16 cellular contexts compared by ENCODE assay signal in genomic region chr18:55121397-55122170, GRCh38.
"Had no signal": no experiment of that assay in that cellular context is flagged by ENCODE, and none has a peak within 500 bp of the region (broad histone marks: within the 10 kb centered on the region; RNA-seq: fewer than 3 reads in every experiment).

No MANE protein-coding gene starts in this region.

- ATAC-seq: activated CD4-positive, alpha-beta T cell treated with anti-CD3 and anti-CD28 coated beads for 36 hours; activated T-cell treated with anti-CD3 and anti-CD28 coated beads, Interleukin-2, amount 50 U/mL, for 4 hours; esophagus mucosa; left lobe of liver; right lobe of liver; stimulated activated naive CD8-positive, alpha-beta T cell treated with anti-CD3 and anti-CD28 coated beads, Interleukin-15, Interleukin-2, amounts not matched to agents 100 U/mL and 50 U/mL, for 24 hours had no signal

- H3K27me3 ChIP-seq: colonic mucosa, ovary, right lobe of liver, transverse colon had no signal

- H3K4me2 ChIP-seq: smooth muscle cell had no signal

- H3K36me3 ChIP-seq: colonic mucosa, ovary, right lobe of liver, transverse colon, WERI-Rb-1 had no signal

- H3K27ac ChIP-seq: colonic mucosa, ovary, right lobe of liver, transverse colon, WERI-Rb-1 had no signal

- H3K4me1 ChIP-seq: colonic mucosa, right lobe of liver, transverse colon had no signal

- H3K9me3 ChIP-seq: colonic mucosa, ovary, right lobe of liver, transverse colon had no signal

- DNase-seq: activated CD4-positive, alpha-beta memory T cell treated with anti-CD3 and anti-CD28 coated beads for 36 hours; activated CD4-positive, alpha-beta T cell treated with anti-CD3 and anti-CD28 coated beads for 36 hours; activated effector memory CD4-positive, alpha-beta T cell treated with anti-CD3 and anti-CD28 coated beads, Interleukin-2, amount 50 U/mL, for 16 hours; activated T-cell treated with anti-CD3 and anti-CD28 coated beads, Interleukin-2, amount 50 U/mL, for 4 hours; colonic mucosa; islet precursor cell; ovary; right lobe of liver; stimulated activated CD4-positive, alpha-beta T cell treated with anti-CD3 and anti-CD28 coated beads, Interleukin-4, amount 100 ng/mL, for 4 hours; stimulated activated CD8-positive, alpha-beta memory T cell treated with anti-CD3 and anti-CD28 coated beads, Interleukin-4, amount 100 ng/mL, for 48 hours; stimulated activated naive CD8-positive, alpha-beta T cell treated with anti-CD3 and anti-CD28 coated beads, Interleukin-15, Interleukin-2, amounts not matched to agents 100 U/mL and 50 U/mL, for 24 hours; transverse colon; WERI-Rb-1 had no signal

- H3K4me3 ChIP-seq: colonic mucosa, ovary, right lobe of liver, smooth muscle cell, transverse colon had no signal
